In genomic region chr3:43533009-43533408, GRCh38 we compare ENCODE assay signal across 2 cellular contexts.
TF ChIP-seq lines count a peak whose summit lies in the region.

No MANE protein-coding gene starts in this region.

TF ChIP-seq in HepG2, 621 proteins besides CTCF, POLR2A, EP300 and RAD21 (continued from another document):
- TF ChIP-seq, protein P1, sequence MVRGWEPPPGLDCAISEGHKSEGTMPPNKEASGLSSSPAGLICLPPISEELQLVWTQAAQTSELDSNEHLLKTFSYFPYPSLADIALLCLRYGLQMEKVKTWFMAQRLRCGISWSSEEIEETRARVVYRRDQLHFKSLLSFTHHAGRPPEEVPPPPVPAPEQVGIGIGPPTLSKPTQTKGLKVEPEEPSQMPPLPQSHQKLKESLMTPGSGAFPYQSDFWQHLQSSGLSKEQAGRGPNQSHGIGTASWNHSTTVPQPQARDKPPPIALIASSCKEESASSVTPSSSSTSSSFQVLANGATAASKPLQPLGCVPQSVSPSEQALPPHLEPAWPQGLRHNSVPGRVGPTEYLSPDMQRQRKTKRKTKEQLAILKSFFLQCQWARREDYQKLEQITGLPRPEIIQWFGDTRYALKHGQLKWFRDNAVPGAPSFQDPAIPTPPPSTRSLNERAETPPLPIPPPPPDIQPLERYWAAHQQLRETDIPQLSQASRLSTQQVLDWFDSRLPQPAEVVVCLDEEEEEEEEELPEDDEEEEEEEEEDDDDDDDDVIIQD (CRISPR knock-in tag; IDR thresholded peaks at IDR 0.05; ENCODE audit: low read depth): no peak
TF ChIP-seq in HepG2: peak in this region for 2.

TF ChIP-seq in K562, 482 proteins besides CTCF, POLR2A, EP300 and RAD21 (continued from another document):
- TF ChIP-seq, protein P2, sequence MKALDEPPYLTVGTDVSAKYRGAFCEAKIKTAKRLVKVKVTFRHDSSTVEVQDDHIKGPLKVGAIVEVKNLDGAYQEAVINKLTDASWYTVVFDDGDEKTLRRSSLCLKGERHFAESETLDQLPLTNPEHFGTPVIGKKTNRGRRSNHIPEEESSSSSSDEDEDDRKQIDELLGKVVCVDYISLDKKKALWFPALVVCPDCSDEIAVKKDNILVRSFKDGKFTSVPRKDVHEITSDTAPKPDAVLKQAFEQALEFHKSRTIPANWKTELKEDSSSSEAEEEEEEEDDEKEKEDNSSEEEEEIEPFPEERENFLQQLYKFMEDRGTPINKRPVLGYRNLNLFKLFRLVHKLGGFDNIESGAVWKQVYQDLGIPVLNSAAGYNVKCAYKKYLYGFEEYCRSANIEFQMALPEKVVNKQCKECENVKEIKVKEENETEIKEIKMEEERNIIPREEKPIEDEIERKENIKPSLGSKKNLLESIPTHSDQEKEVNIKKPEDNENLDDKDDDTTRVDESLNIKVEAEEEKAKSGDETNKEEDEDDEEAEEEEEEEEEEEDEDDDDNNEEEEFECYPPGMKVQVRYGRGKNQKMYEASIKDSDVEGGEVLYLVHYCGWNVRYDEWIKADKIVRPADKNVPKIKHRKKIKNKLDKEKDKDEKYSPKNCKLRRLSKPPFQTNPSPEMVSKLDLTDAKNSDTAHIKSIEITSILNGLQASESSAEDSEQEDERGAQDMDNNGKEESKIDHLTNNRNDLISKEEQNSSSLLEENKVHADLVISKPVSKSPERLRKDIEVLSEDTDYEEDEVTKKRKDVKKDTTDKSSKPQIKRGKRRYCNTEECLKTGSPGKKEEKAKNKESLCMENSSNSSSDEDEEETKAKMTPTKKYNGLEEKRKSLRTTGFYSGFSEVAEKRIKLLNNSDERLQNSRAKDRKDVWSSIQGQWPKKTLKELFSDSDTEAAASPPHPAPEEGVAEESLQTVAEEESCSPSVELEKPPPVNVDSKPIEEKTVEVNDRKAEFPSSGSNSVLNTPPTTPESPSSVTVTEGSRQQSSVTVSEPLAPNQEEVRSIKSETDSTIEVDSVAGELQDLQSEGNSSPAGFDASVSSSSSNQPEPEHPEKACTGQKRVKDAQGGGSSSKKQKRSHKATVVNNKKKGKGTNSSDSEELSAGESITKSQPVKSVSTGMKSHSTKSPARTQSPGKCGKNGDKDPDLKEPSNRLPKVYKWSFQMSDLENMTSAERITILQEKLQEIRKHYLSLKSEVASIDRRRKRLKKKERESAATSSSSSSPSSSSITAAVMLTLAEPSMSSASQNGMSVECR (CRISPR knock-in tag; IDR thresholded peaks at IDR 0.05): no peak
- TF ChIP-seq PHB (CRISPR knock-in tag; IDR thresholded peaks at IDR 0.05) (no peak), ZNF766 (CRISPR knock-in tag; conservative IDR thresholded peaks at IDR 0.05) (no peak), ZBTB17 (CRISPR knock-in tag; IDR thresholded peaks at IDR 0.05) (no peak), SRSF1 (IDR thresholded peaks at IDR 0.05; ENCODE audit: low read depth, low read length) (no peak), LEF1 (IDR thresholded peaks at IDR 0.05) (no peak), POLR3A (IDR thresholded peaks at IDR 0.05; ENCODE audit: borderline replicate concordance, extremely low read depth, insufficient read depth, insufficient read length) (no peak), REST (CRISPR knock-in tag; IDR thresholded peaks at IDR 0.05; ENCODE audit: low read depth) (no peak), CCNT2 (IDR thresholded peaks at IDR 0.05; ENCODE audit: borderline replicate concordance, extremely low read depth, insufficient read length, low read depth, low read length) (no peak), ZNF316 (IDR thresholded peaks at IDR 0.05) (peak; percentile 73), MAFF (IDR thresholded peaks at IDR 0.05; ENCODE audit: low read length) (peak; percentile 38; the same call in 1 of the 2 replicates), MAFK (IDR thresholded peaks at IDR 0.05; ENCODE audit: low read length) (peak; percentile 25; the same call in 1 of the 2 replicates), HNRNPH1 (optimal IDR thresholded peaks at IDR 0.05; ENCODE audit: low read depth, low read length) (no peak), MAFG (tag; conservative IDR thresholded peaks at IDR 0.05) (peak; percentile 48)
- TF ChIP-seq, protein P3, sequence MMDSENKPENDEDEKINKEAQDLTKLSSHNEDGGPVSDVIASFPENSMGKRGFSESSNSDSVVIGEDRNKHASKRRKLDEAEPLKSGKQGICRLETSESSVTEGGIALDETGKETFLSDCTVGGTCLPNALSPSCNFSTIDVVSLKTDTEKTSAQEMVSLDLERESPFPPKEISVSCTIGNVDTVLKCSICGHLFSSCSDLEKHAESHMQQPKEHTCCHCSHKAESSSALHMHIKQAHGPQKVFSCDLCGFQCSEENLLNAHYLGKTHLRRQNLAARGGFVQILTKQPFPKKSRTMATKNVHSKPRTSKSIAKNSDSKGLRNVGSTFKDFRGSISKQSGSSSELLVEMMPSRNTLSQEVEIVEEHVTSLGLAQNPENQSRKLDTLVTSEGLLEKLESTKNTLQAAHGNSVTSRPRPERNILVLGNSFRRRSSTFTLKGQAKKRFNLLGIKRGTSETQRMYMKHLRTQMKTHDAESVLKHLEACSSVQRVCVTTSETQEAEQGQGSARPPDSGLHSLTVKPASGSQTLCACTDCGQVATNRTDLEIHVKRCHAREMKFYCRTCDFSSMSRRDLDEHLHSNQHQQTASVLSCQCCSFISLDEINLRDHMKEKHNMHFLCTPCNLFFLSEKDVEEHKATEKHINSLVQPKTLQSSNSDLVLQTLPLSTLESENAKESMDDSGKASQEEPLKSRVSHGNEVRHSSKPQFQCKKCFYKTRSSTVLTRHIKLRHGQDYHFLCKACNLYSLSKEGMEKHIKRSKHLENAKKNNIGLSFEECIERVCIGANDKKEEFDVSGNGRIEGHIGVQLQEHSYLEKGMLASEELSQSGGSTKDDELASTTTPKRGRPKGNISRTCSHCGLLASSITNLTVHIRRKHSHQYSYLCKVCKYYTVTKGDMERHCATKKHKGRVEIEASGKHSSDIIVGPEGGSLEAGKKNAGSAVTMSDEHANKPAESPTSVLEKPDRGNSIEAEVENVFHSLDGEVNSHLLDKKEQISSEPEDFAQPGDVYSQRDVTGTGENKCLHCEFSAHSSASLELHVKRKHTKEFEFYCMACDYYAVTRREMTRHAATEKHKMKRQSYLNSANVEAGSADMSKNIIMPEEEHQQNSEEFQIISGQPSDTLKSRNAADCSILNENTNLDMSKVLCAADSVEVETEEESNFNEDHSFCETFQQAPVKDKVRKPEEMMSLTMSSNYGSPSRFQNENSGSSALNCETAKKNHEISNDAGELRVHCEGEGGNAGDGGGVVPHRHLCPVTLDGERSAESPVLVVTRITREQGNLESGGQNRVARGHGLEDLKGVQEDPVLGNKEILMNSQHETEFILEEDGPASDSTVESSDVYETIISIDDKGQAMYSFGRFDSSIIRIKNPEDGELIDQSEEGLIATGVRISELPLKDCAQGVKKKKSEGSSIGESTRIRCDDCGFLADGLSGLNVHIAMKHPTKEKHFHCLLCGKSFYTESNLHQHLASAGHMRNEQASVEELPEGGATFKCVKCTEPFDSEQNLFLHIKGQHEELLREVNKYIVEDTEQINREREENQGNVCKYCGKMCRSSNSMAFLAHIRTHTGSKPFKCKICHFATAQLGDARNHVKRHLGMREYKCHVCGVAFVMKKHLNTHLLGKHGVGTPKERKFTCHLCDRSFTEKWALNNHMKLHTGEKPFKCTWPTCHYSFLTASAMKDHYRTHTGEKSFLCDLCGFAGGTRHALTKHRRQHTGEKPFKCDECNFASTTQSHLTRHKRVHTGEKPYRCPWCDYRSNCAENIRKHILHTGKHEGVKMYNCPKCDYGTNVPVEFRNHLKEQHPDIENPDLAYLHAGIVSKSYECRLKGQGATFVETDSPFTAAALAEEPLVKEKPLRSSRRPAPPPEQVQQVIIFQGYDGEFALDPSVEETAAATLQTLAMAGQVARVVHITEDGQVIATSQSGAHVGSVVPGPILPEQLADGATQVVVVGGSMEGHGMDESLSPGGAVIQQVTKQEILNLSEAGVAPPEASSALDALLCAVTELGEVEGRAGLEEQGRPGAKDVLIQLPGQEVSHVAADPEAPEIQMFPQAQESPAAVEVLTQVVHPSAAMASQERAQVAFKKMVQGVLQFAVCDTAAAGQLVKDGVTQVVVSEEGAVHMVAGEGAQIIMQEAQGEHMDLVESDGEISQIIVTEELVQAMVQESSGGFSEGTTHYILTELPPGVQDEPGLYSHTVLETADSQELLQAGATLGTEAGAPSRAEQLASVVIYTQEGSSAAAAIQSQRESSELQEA (IDR thresholded peaks at IDR 0.05; ENCODE audit: low read depth): no peak
